ENCODE assay signal across 1 cellular context in genomic region chr17:62792122-62792800, GRCh38.
TF ChIP-seq lines count a peak whose summit lies in the region.

No MANE protein-coding gene starts in this region.

TF ChIP-seq in HepG2, 621 proteins besides CTCF, POLR2A, EP300 and RAD21 (continued from another document and continues in another):
- TF ChIP-seq, protein P1, sequence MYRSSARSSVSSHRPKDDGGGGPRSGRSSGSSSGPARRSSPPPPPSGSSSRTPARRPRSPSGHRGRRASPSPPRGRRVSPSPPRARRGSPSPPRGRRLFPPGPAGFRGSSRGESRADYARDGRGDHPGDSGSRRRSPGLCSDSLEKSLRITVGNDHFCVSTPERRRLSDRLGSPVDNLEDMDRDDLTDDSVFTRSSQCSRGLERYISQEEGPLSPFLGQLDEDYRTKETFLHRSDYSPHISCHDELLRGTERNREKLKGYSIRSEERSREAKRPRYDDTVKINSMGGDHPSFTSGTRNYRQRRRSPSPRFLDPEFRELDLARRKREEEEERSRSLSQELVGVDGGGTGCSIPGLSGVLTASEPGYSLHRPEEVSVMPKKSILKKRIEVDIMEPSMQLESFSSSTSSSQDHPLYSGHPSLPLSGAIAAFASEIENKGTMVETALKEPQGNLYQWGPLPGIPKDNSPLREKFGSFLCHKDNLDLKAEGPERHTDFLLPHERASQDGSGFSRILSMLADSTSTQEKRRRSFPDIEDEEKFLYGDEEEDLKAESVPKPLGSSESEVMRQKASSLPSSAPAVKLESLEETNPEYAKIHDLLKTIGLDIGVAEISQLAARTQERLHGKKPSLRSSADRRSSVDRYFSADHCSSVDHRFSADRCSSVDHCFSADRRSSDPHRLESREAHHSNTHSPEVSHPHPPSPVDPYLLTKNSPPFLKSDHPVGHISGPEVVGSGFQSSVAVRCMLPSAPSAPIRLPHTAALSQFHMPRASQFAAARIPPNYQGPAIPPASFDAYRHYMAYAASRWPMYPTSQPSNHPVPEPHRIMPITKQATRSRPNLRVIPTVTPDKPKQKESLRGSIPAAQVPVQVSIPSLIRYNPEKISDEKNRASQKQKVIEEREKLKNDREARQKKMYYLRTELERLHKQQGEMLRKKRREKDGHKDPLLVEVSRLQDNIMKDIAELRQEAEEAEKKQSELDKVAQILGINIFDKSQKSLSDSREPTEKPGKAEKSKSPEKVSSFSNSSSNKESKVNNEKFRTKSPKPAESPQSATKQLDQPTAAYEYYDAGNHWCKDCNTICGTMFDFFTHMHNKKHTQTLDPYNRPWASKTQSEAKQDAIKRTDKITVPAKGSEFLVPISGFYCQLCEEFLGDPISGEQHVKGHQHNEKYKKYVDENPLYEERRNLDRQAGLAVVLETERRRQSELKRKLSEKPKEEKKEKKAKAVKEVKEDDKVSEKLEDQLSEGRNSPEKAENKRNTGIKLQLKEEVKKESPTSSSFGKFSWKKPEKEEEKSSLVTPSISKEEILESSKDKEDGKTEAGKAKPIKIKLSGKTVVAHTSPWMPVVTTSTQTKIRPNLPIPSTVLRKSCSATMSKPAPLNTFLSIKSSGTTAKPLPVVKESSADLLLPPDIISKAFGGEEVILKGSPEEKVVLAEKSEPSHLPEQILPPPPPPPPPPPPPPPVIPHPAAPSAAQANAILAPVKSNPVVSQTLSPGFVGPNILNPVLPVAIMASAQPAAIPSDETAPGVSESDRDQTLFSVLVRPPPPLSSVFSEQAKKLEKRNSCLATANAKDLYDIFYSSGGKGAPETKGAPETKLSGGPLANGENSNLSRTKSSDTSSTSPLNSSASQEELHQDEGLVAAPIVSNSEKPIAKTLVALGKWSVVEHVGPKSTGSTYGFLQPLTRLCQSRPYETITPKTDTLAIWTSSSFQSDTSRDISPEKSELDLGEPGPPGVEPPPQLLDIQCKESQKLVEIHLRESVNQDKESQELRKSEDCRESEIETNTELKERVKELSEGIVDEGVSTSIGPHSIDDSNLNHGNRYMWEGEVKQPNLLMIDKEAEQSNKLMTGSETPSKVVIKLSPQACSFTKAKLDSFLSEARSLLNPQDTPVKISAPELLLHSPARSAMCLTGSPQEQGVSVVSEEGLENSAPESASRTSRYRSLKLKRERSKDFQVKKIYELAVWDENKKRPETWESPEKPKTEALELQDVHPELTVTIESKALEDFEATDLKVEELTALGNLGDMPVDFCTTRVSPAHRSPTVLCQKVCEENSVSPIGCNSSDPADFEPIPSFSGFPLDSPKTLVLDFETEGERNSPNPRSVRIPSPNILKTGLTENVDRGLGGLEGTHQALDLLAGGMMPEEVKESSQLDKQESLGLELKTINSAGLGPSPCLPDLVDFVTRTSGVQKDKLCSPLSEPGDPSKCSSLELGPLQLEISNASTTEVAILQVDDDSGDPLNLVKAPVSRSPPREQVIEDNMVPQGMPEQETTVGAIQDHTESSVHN (CRISPR knock-in tag; IDR thresholded peaks at IDR 0.05): no peak
- TF ChIP-seq JUN (CRISPR knock-in tag; IDR thresholded peaks at IDR 0.05) (0 out of 2 replicates have a peak, but pooled peaks have one; percentile 56), FOXA1 (IDR thresholded peaks at IDR 0.05) (no peak), FOXA1 (CRISPR knock-in tag; IDR thresholded peaks at IDR 0.05) (peak; percentile 24; the same call in 1 of the 2 replicates), ETV5 (CRISPR knock-in tag; IDR thresholded peaks at IDR 0.05; ENCODE audit: borderline replicate concordance) (peak; percentile 33; the same call in 1 of the 2 replicates), ARID3A (IDR thresholded peaks at IDR 0.05; ENCODE audit: low read depth, low read length) (peak; percentile 72; the same call in 1 of the 2 replicates), ZNF329 (CRISPR knock-in tag; IDR thresholded peaks at IDR 0.05; ENCODE audit: low read depth) (no peak), ZNF292 (CRISPR knock-in tag; IDR thresholded peaks at IDR 0.05; ENCODE audit: borderline replicate concordance, low read depth) (no peak), ZNF350 (CRISPR knock-in tag; IDR thresholded peaks at IDR 0.05; ENCODE audit: borderline replicate concordance, low read depth) (no peak), SKI (IDR thresholded peaks at IDR 0.05; ENCODE audit: partially characterized antibody) (no peak), YEATS4 (CRISPR knock-in tag; IDR thresholded peaks at IDR 0.05; ENCODE audit: borderline replicate concordance) (no peak), PCBP2 (optimal IDR thresholded peaks at IDR 0.05; ENCODE audit: low read depth, low read length, poor library complexity, severe bottlenecking) (no peak), ZNF446 (CRISPR knock-in tag; IDR thresholded peaks at IDR 0.05) (no peak), ATF4 (CRISPR knock-in tag; IDR thresholded peaks at IDR 0.05) (peak in 1 of 2 experiments; percentile 83; a peak in 2 of 4 replicates), ZBTB21 (CRISPR knock-in tag; IDR thresholded peaks at IDR 0.05) (peak; percentile 74), MAFF (IDR thresholded peaks at IDR 0.05; ENCODE audit: low read depth, low read length) (0 out of 2 replicates have a peak, but pooled peaks have one; percentile 22), CREB1 (IDR thresholded peaks at IDR 0.05) (peak; percentile 88), CREB1 (CRISPR knock-in tag; IDR thresholded peaks at IDR 0.05) (no peak; the same call in 1 of the 2 replicates), ZNF878 (CRISPR knock-in tag; IDR thresholded peaks at IDR 0.05) (no peak), ZSCAN20 (CRISPR knock-in tag; IDR thresholded peaks at IDR 0.05; ENCODE audit: borderline replicate concordance) (no peak), SIX4 (CRISPR knock-in tag; IDR thresholded peaks at IDR 0.05) (peak; percentile 69; the same call in 1 of the 2 replicates)
- TF ChIP-seq, protein P2, sequence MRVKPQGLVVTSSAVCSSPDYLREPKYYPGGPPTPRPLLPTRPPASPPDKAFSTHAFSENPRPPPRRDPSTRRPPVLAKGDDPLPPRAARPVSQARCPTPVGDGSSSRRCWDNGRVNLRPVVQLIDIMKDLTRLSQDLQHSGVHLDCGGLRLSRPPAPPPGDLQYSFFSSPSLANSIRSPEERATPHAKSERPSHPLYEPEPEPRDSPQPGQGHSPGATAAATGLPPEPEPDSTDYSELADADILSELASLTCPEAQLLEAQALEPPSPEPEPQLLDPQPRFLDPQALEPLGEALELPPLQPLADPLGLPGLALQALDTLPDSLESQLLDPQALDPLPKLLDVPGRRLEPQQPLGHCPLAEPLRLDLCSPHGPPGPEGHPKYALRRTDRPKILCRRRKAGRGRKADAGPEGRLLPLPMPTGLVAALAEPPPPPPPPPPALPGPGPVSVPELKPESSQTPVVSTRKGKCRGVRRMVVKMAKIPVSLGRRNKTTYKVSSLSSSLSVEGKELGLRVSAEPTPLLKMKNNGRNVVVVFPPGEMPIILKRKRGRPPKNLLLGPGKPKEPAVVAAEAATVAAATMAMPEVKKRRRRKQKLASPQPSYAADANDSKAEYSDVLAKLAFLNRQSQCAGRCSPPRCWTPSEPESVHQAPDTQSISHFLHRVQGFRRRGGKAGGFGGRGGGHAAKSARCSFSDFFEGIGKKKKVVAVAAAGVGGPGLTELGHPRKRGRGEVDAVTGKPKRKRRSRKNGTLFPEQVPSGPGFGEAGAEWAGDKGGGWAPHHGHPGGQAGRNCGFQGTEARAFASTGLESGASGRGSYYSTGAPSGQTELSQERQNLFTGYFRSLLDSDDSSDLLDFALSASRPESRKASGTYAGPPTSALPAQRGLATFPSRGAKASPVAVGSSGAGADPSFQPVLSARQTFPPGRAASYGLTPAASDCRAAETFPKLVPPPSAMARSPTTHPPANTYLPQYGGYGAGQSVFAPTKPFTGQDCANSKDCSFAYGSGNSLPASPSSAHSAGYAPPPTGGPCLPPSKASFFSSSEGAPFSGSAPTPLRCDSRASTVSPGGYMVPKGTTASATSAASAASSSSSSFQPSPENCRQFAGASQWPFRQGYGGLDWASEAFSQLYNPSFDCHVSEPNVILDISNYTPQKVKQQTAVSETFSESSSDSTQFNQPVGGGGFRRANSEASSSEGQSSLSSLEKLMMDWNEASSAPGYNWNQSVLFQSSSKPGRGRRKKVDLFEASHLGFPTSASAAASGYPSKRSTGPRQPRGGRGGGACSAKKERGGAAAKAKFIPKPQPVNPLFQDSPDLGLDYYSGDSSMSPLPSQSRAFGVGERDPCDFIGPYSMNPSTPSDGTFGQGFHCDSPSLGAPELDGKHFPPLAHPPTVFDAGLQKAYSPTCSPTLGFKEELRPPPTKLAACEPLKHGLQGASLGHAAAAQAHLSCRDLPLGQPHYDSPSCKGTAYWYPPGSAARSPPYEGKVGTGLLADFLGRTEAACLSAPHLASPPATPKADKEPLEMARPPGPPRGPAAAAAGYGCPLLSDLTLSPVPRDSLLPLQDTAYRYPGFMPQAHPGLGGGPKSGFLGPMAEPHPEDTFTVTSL (CRISPR knock-in tag; IDR thresholded peaks at IDR 0.05; ENCODE audit: borderline replicate concordance): 0 out of 2 replicates have a peak, but pooled peaks have one; percentile 29
- TF ChIP-seq, protein P3, sequence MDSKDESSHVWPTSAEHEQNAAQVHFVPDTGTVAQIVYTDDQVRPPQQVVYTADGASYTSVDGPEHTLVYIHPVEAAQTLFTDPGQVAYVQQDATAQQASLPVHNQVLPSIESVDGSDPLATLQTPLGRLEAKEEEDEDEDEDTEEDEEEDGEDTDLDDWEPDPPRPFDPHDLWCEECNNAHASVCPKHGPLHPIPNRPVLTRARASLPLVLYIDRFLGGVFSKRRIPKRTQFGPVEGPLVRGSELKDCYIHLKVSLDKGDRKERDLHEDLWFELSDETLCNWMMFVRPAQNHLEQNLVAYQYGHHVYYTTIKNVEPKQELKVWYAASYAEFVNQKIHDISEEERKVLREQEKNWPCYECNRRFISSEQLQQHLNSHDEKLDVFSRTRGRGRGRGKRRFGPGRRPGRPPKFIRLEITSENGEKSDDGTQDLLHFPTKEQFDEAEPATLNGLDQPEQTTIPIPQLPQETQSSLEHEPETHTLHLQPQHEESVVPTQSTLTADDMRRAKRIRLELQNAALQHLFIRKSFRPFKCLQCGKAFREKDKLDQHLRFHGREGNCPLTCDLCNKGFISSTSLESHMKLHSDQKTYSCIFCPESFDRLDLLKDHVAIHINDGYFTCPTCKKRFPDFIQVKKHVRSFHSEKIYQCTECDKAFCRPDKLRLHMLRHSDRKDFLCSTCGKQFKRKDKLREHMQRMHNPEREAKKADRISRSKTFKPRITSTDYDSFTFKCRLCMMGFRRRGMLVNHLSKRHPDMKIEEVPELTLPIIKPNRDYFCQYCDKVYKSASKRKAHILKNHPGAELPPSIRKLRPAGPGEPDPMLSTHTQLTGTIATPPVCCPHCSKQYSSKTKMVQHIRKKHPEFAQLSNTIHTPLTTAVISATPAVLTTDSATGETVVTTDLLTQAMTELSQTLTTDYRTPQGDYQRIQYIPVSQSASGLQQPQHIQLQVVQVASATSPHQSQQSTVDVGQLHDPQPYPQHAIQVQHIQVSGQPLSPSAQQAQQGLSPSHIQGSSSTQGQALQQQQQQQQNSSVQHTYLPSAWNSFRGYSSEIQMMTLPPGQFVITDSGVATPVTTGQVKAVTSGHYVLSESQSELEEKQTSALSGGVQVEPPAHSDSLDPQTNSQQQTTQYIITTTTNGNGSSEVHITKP (CRISPR knock-in tag; IDR thresholded peaks at IDR 0.05; ENCODE audit: low read depth): no peak
- TF ChIP-seq, protein P4, sequence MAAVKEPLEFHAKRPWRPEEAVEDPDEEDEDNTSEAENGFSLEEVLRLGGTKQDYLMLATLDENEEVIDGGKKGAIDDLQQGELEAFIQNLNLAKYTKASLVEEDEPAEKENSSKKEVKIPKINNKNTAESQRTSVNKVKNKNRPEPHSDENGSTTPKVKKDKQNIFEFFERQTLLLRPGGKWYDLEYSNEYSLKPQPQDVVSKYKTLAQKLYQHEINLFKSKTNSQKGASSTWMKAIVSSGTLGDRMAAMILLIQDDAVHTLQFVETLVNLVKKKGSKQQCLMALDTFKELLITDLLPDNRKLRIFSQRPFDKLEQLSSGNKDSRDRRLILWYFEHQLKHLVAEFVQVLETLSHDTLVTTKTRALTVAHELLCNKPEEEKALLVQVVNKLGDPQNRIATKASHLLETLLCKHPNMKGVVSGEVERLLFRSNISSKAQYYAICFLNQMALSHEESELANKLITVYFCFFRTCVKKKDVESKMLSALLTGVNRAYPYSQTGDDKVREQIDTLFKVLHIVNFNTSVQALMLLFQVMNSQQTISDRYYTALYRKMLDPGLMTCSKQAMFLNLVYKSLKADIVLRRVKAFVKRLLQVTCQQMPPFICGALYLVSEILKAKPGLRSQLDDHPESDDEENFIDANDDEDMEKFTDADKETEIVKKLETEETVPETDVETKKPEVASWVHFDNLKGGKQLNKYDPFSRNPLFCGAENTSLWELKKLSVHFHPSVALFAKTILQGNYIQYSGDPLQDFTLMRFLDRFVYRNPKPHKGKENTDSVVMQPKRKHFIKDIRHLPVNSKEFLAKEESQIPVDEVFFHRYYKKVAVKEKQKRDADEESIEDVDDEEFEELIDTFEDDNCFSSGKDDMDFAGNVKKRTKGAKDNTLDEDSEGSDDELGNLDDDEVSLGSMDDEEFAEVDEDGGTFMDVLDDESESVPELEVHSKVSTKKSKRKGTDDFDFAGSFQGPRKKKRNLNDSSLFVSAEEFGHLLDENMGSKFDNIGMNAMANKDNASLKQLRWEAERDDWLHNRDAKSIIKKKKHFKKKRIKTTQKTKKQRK (IDR thresholded peaks at IDR 0.05; ENCODE audit: low read length): no peak
